Comparison of ENCODE assay signal across 1 cellular context in the genomic region with DNA sequence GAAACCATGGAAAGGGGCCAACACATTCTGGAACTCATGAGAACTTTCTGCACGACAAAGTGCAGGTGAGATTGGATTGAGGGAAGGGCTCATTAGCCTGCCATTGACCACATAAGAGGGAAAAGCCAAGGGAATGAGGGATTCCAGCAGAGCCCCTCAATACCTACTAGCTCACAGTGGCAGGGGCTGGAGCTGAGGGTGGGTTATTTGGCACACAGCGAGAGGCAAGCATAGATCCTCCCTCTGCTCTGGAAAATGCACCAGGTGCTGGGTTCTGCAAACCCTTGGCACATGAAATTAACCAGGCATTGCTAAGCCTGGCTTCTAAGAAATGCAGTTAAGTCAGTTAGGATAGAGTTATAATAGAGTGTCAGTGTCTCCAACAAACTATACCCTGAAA.
TF ChIP-seq lines count a peak whose summit lies in the region.

No MANE protein-coding gene starts in this region.

TF ChIP-seq in IMR-90, 13 proteins besides CTCF, POLR2A, EP300 and RAD21 (continued from another document):
- TF ChIP-seq NFE2L2 (IDR thresholded peaks at IDR 0.05; ENCODE audit: low read depth, low read length) = no peak
- TF ChIP-seq SMC3 (IDR thresholded peaks at IDR 0.05; ENCODE audit: low read depth, low read length) = no peak
